ENCODE assay signal across 8 cellular contexts in the genomic region with DNA sequence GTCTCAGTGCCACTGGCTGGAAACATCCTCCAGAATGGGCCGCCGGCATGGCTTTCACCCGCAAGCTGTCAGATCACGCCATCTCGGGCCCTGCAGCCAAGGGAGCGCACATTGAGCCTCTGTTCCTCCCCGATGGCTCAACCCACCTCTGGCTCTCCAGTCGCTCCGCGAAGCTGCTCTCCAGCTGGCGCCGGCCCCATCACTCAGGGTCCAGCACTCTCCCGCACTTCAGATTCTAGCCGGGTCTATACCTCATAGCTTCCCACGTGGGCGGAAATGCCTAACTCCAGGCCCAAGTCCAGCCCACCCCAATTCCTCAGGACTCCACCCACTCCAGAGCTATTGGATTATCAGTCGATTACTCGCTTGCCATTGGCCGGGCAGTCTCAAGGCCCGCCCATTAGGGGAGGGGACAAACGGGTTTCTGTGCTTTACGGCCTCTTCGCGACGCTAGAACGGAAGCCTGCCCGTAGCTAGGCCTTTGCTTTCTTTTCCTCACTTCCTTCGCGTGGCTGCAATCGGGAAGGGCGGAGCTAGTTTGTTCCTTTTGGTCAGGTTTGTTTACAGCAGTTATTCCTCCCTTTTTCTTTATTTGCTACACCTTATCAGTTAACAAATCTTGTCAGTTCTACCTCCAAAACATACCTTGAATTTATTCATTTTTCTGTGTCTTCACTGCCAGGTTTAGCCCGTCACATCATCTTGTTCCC. TPM values are rescaled to one million over a fixed set of nuclear protein-coding genes. Genes with fewer than 3 reads are reported as not detected.
A peak's percentile ranks its signal among the peaks of the same experiment; 100 is the strongest.
DNase-seq lines count a peak whose midpoint lies in the region; ATAC-seq lines count a peak whose summit lies in the region.

A gene with protein sequence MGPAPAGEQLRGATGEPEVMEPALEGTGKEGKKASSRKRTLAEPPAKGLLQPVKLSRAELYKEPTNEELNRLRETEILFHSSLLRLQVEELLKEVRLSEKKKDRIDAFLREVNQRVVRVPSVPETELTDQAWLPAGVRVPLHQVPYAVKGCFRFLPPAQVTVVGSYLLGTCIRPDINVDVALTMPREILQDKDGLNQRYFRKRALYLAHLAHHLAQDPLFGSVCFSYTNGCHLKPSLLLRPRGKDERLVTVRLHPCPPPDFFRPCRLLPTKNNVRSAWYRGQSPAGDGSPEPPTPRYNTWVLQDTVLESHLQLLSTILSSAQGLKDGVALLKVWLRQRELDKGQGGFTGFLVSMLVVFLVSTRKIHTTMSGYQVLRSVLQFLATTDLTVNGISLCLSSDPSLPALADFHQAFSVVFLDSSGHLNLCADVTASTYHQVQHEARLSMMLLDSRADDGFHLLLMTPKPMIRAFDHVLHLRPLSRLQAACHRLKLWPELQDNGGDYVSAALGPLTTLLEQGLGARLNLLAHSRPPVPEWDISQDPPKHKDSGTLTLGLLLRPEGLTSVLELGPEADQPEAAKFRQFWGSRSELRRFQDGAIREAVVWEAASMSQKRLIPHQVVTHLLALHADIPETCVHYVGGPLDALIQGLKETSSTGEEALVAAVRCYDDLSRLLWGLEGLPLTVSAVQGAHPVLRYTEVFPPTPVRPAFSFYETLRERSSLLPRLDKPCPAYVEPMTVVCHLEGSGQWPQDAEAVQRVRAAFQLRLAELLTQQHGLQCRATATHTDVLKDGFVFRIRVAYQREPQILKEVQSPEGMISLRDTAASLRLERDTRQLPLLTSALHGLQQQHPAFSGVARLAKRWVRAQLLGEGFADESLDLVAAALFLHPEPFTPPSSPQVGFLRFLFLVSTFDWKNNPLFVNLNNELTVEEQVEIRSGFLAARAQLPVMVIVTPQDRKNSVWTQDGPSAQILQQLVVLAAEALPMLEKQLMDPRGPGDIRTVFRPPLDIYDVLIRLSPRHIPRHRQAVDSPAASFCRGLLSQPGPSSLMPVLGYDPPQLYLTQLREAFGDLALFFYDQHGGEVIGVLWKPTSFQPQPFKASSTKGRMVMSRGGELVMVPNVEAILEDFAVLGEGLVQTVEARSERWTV (minus strand): TSS at position 282 of the 710 bp plus-strand sequence. CDS start 82 bp downstream, at position 200.

- H3K27me3 ChIP-seq in effector memory CD4-positive, alpha-beta T cell (replicated peaks; ENCODE audit: control insufficient read depth, insufficient read depth, low read length, poor library complexity, severe bottlenecking) = no peaks in the 10 kb centered on the region

- H3K27ac ChIP-seq in effector memory CD4-positive, alpha-beta T cell (ENCODE audit: insufficient read depth, low read length, poor library complexity, severe bottlenecking) = peak within 1 kb of the TSS; percentile 66

- H3K4me3 ChIP-seq in effector memory CD4-positive, alpha-beta T cell (ENCODE audit: insufficient read depth, low read depth, low read length, poor library complexity, severe bottlenecking) = peak within 1 kb of the TSS; percentile 84

- H3K4me1 ChIP-seq in effector memory CD4-positive, alpha-beta T cell (ENCODE audit: control insufficient read depth, insufficient read depth, low read length, poor library complexity, severe bottlenecking) = peaks cover 11% of the 10 kb centered on the region

- peak; percentile 97 for ATAC-seq in GM21360 (IDR thresholded peaks at IDR 0.05; ENCODE audit: unreplicated experiment)

- H3K36me3 ChIP-seq in effector memory CD4-positive, alpha-beta T cell (ENCODE audit: control insufficient read depth, insufficient read depth, low read length) = peaks cover 17% of the 10 kb centered on the region

- DNase-seq in COLO668 (lab: John Stamatoyannopoulos, UW; ENCODE audit: unreplicated experiment) (peak; percentile 98), HT1080 (ENCODE audit: low read depth) (peak; percentile 99), NOMO-1 treated with DMSO at 0.1 percent for 48 hours (lab: John Stamatoyannopoulos, UW; ENCODE audit: unreplicated experiment) (peak; percentile 100), lung microvascular endothelial cell (ENCODE audit: low read depth in 2 of 2) (peak; percentile 99)
- peak; percentile 95 to 97 for DNase-seq in activated CD8-positive, alpha-beta memory T cell treated with anti-CD3 and anti-CD28 coated beads for 4 hours (ENCODE audit: low read depth in 2 of 2)
- DNase-seq in effector memory CD4-positive, alpha-beta T cell = peak; percentile 94 to 97 (median 97)
- DNase-seq in stimulated activated CD4-positive, alpha-beta T cell treated with anti-CD3 and anti-CD28 coated beads, TNF-alpha, amount 100 ng/mL, for 48 hours (ENCODE audit: low read depth in 3 of 3) = peak; percentile 95 to 97 (median 96)

- H3K9me3 ChIP-seq in effector memory CD4-positive, alpha-beta T cell (ENCODE audit: control insufficient read depth, low read length) = no peaks in the 10 kb centered on the region

RNA-seq across cellular contexts. Expression of the gene that starts here (rescaled TPM):
- total RNA-seq in HT1080 (2014; rRNA removed; shearing (Covaris generic)) = 107 and 110 TPM in 2 replicates
- 48.7 and 51.3 TPM in 2 replicates for polyA plus RNA-seq in HT1080 (2015; cell fraction: cytosol; rRNA removed)
- polyA plus RNA-seq in HT1080 (2015; cell fraction: nucleus; rRNA removed) = 128 and 132 TPM in 2 replicates
- 8.7 and 14.7 TPM in 2 replicates for total RNA-seq in lung microvascular endothelial cell

Comparison
In these comparisons a context has a peak if more than half of its experiments do, and no peak if none do; other contexts are left out.
1. Peak in every context shown above with its lines: DNase-seq, ATAC-seq, H3K4me3 ChIP-seq and H3K27ac ChIP-seq.